Comparison of ENCODE assay signal across 21 cellular contexts in genomic region chr15:62462721-62463120, GRCh38.
A peak's percentile ranks its signal among the peaks of the same experiment; 100 is the strongest.
DNase-seq lines count a peak whose midpoint lies in the region; ATAC-seq and TF ChIP-seq lines count a peak whose summit lies in the region.
"Had no signal": no experiment of that assay in that cellular context is flagged by ENCODE, and none has a peak within 500 bp of the region (broad histone marks: within the 10 kb centered on the region; RNA-seq: fewer than 3 reads in every experiment).

No MANE protein-coding gene starts in this region.

- H3K36me3 ChIP-seq in GM23338 (ENCODE audit: insufficient read depth) (no peaks in the 10 kb centered on the region), ascending aorta (no peaks in the 10 kb centered on the region), subcutaneous abdominal adipose tissue (ENCODE audit: control insufficient read depth in 5 of 5, insufficient read depth in 5 of 5, low read length in 5 of 5) (no peaks in the 10 kb centered on the region)

- H3K4me3 ChIP-seq in GM23338 (no peak overlapping the region), ascending aorta (no peak overlapping the region), subcutaneous abdominal adipose tissue (ENCODE audit: low read depth in 1 of 5, low read length in 5 of 5) (no peak overlapping the region)
- H3K4me3 ChIP-seq: lung had no signal

- ATAC-seq in GM23338 (no peak), HG03280 (IDR thresholded peaks at IDR 0.05; ENCODE audit: unreplicated experiment) (no peak), HG02938 (IDR thresholded peaks at IDR 0.05; ENCODE audit: unreplicated experiment) (no peak)
- ATAC-seq: naive thymus-derived CD8-positive, alpha-beta T cell; T-helper 17 cell had no signal

- H3K9me3 ChIP-seq in ascending aorta (no peaks in the 10 kb centered on the region), subcutaneous abdominal adipose tissue (ENCODE audit: control insufficient read depth in 5 of 5, low read length in 5 of 5) (no peaks in the 10 kb centered on the region)

- peaks cover 1% of the 10 kb centered on the region for H3K27me3 Mint-ChIP-seq in GM23338 (ENCODE audit: insufficient read depth, low read depth, poor library complexity)
- H3K27me3 Mint-ChIP-seq in activated T-helper 2 cell treated with anti-CD3 and anti-CD28 coated beads, Interferon-gamma antibody, Interleukin-2, Interleukin-4, amounts not matched to agents 10 μg/mL and 5 μg/mL and 100 μg/mL, durations not matched to agents 14 hours and 24 hours and 36 hours (ENCODE audit: low read depth) = no peaks in the 10 kb centered on the region

- peaks cover 46% of the 10 kb centered on the region for H3K4me1 Mint-ChIP-seq in GM23338
- no peaks in the 10 kb centered on the region for H3K4me1 Mint-ChIP-seq in activated T-helper 2 cell treated with anti-CD3 and anti-CD28 coated beads, Interferon-gamma antibody, Interleukin-2, Interleukin-4, amounts not matched to agents 10 μg/mL and 5 μg/mL and 100 μg/mL, durations not matched to agents 14 hours and 24 hours and 36 hours (ENCODE audit: low read depth)
- H3K4me1 Mint-ChIP-seq: immature natural killer cell; naive thymus-derived CD8-positive, alpha-beta T cell had no signal

- no peak overlapping the region for H3K4me3 Mint-ChIP-seq in GM23338
- no peak overlapping the region for H3K4me3 Mint-ChIP-seq in activated T-helper 2 cell treated with anti-CD3 and anti-CD28 coated beads, Interferon-gamma antibody, Interleukin-2, Interleukin-4, amounts not matched to agents 10 μg/mL and 5 μg/mL and 100 μg/mL, durations not matched to agents 14 hours and 24 hours and 36 hours (ENCODE audit: low read depth)
- H3K4me3 Mint-ChIP-seq: activated CD4-positive, alpha-beta memory T cell treated with anti-CD3 and anti-CD28 coated beads for 36 hours; immature natural killer cell; naive thymus-derived CD8-positive, alpha-beta T cell; T-helper 17 cell had no signal

- peak overlapping the region; percentile 86 for H3K27ac Mint-ChIP-seq in GM23338
- H3K27ac Mint-ChIP-seq in activated T-helper 2 cell treated with anti-CD3 and anti-CD28 coated beads, Interferon-gamma antibody, Interleukin-2, Interleukin-4, amounts not matched to agents 10 μg/mL and 5 μg/mL and 100 μg/mL, durations not matched to agents 14 hours and 24 hours and 36 hours = no peak overlapping the region
- H3K27ac Mint-ChIP-seq: activated CD4-positive, alpha-beta memory T cell treated with anti-CD3 and anti-CD28 coated beads for 36 hours; immature natural killer cell; naive thymus-derived CD8-positive, alpha-beta T cell; T-helper 17 cell had no signal

- H3K9me2 ChIP-seq in GM23338 (ENCODE audit: insufficient read depth) = no peaks in the 10 kb centered on the region

- no peak overlapping the region for H2AFZ ChIP-seq in GM23338

- no peak overlapping the region for H3K9ac ChIP-seq in subcutaneous abdominal adipose tissue (ENCODE audit: low read length in 5 of 5)

- H3K27me3 ChIP-seq in GM23338 (ENCODE audit: insufficient read depth) (no peaks in the 10 kb centered on the region), ascending aorta (no peaks in the 10 kb centered on the region), subcutaneous abdominal adipose tissue (ENCODE audit: control insufficient read depth in 5 of 5, insufficient read depth in 4 of 5, low read length in 5 of 5) (no peaks in the 10 kb centered on the region)

- TF ChIP-seq CTCF in GM23338 (conservative IDR thresholded peaks at IDR 0.05; ENCODE audit: low read depth in 2 of 2) (no peak), ascending aorta (IDR thresholded peaks at IDR 0.05) (no peak)

- peaks cover 21% of the 10 kb centered on the region for H3K79me2 ChIP-seq in GM23338 (replicated peaks; ENCODE audit: insufficient read depth)

- H3K4me1 ChIP-seq in GM23338 (ENCODE audit: insufficient read depth) = peaks cover 27% of the 10 kb centered on the region
- peaks cover 4 to 32% of the 10 kb centered on the region in 2 donors for H3K4me1 ChIP-seq in ascending aorta
- peaks cover 0 to 38% (median 24%) of the 10 kb centered on the region in 5 donors for H3K4me1 ChIP-seq in subcutaneous abdominal adipose tissue (ENCODE audit: control insufficient read depth in 5 of 5, insufficient read depth in 5 of 5, low read length in 5 of 5)

- intact Hi-C loops in ascending aorta (cut with DNase I) = loop anchor here (2.0 kb wide), 1 partner anchor 18 kb away; no protein-coding TSS in a partner anchor
- intact Hi-C loops in activated T-helper 2 cell treated with anti-CD3 and anti-CD28 coated beads, Interferon-gamma antibody, Interleukin-2, Interleukin-4, amounts not matched to agents 10 μg/mL and 5 μg/mL and 100 μg/mL, durations not matched to agents 14 hours and 24 hours and 36 hours (cut with micrococcal nuclease) = no loop called here

- H4K20me1 ChIP-seq in GM23338 (replicated peaks; ENCODE audit: insufficient read depth) = no peaks in the 10 kb centered on the region

- H3K9me3 Mint-ChIP-seq in GM23338 = peaks cover 2% of the 10 kb centered on the region; the same call in 1 of the 3 replicates
- no peaks in the 10 kb centered on the region for H3K9me3 Mint-ChIP-seq in activated T-helper 2 cell treated with anti-CD3 and anti-CD28 coated beads, Interferon-gamma antibody, Interleukin-2, Interleukin-4, amounts not matched to agents 10 μg/mL and 5 μg/mL and 100 μg/mL, durations not matched to agents 14 hours and 24 hours and 36 hours
- H3K9me3 Mint-ChIP-seq: naive thymus-derived CD8-positive, alpha-beta T cell had no signal

- H3K4me2 ChIP-seq in GM23338 = no peak overlapping the region

- DNase-seq in GM23338 (ENCODE audit: low spot score) = no peak
- DNase-seq in ascending aorta (ENCODE audit: low spot score in 2 of 2) = no peak
- DNase-seq in myocyte (ENCODE audit: low read depth) = peak; percentile 50
- no peak for DNase-seq in activated T-helper 2 cell treated with anti-CD3 and anti-CD28 coated beads, Interferon-gamma antibody, Interleukin-2, Interleukin-4, amounts not matched to agents 10 μg/mL and 5 μg/mL and 100 μg/mL, durations not matched to agents 14 hours and 24 hours and 36 hours (ENCODE audit: low spot score)
- no peak for DNase-seq in NCI-H128 (lab: John Stamatoyannopoulos, UW; ENCODE audit: unreplicated experiment)
- DNase-seq: activated CD4-positive, alpha-beta memory T cell treated with anti-CD3 and anti-CD28 coated beads for 36 hours; activated T-cell treated with anti-CD3 and anti-CD28 coated beads for 4 hours; COR-L47; immature natural killer cell; naive thymus-derived CD8-positive, alpha-beta T cell; NCI-H1436; NCI-H2171; NCI-H69; SHP77 treated with DMSO at 0.1 percent for 48 hours; stimulated activated CD8-positive, alpha-beta memory T cell treated with anti-CD3 and anti-CD28 coated beads, Interleukin-4, amount 100 ng/mL, for 48 hours; T-helper 17 cell had no signal

- no peak overlapping the region for H3K27ac ChIP-seq in GM23338 (ENCODE audit: low read depth)
- peak overlapping the region; percentile 51 to 52 for H3K27ac ChIP-seq in ascending aorta
- H3K27ac ChIP-seq in subcutaneous abdominal adipose tissue (ENCODE audit: low read depth, low read length) = peak overlapping the region; percentile 38
- H3K27ac ChIP-seq: VCaP had no signal

- peaks cover 4% of the 10 kb centered on the region; the same call in 2 of the 3 replicates for H3K36me3 Mint-ChIP-seq in GM23338 (ENCODE audit: low read depth)
- no peaks in the 10 kb centered on the region for H3K36me3 Mint-ChIP-seq in activated T-helper 2 cell treated with anti-CD3 and anti-CD28 coated beads, Interferon-gamma antibody, Interleukin-2, Interleukin-4, amounts not matched to agents 10 μg/mL and 5 μg/mL and 100 μg/mL, durations not matched to agents 14 hours and 24 hours and 36 hours (ENCODE audit: low read depth)
- H3K36me3 Mint-ChIP-seq: activated CD4-positive, alpha-beta memory T cell treated with anti-CD3 and anti-CD28 coated beads for 36 hours; immature natural killer cell; naive thymus-derived CD8-positive, alpha-beta T cell had no signal

- H3F3A ChIP-seq in GM23338 (replicated peaks; ENCODE audit: low read depth) = no peaks in the 10 kb centered on the region

TF ChIP-seq in GM23338, 12 proteins besides CTCF, POLR2A, EP300 and RAD21 (continues in another document):
- TF ChIP-seq REST (IDR thresholded peaks at IDR 0.05; ENCODE audit: unreplicated experiment) (no peak), EZH2 (IDR thresholded peaks at IDR 0.05; ENCODE audit: low read depth, unreplicated experiment) (no peak), STAT1 (IDR thresholded peaks at IDR 0.05; ENCODE audit: unreplicated experiment) (no peak)
